Comparison of ENCODE assay signal across 22 cellular contexts in genomic region chr4:1959104-1959384, GRCh38.
"Had no signal": no experiment of that assay in that cellular context is flagged by ENCODE, and none has a peak within 500 bp of the region (broad histone marks: within the 10 kb centered on the region; RNA-seq: fewer than 3 reads in every experiment).

No MANE protein-coding gene starts in this region.

- H3K4me1 ChIP-seq: prostate gland had no signal

- H3K9me3 Mint-ChIP-seq: activated T-cell treated with anti-CD3 and anti-CD28 coated beads, Interleukin-2, amount 50 U/mL, for 72 hours; natural killer cell had no signal

- DNase-seq: activated CD4-positive, alpha-beta T cell treated with anti-CD3 and anti-CD28 coated beads for 4 hours; activated CD8-positive, alpha-beta memory T cell treated with anti-CD3 and anti-CD28 coated beads, Interleukin-2, amount 50 U/mL, for 48 hours; activated gamma-delta T cell; activated T-cell treated with anti-CD3 and anti-CD28 coated beads, Interleukin-2, amount 50 U/mL, for 72 hours; anterior cingulate cortex; mesendoderm; natural killer cell; right lobe of liver; SK-N-SH; stimulated activated CD4-positive, alpha-beta T cell treated with anti-CD3 and anti-CD28 coated beads, Interleukin-4, amount 100 ng/mL, for 4 hours; stimulated activated CD8-positive, alpha-beta memory T cell treated with anti-CD3 and anti-CD28 coated beads, Interleukin-4, amount 100 ng/mL, for 48 hours; stimulated activated naive CD4-positive, alpha-beta T cell treated with Interleukin-2 at 50 U/mL for 16 hours; T-helper 1 cell; T1000; trophoblast cell; WERI-Rb-1 had no signal

- H3K27me3 ChIP-seq: dorsolateral prefrontal cortex, esophagus muscularis mucosa, hepatocyte, right lobe of liver had no signal

- H3K9ac ChIP-seq: SK-N-SH had no signal

- ATAC-seq: activated T-cell treated with anti-CD3 and anti-CD28 coated beads, Interleukin-2, amount 50 U/mL, for 72 hours; natural killer cell; right lobe of liver had no signal

- H3K27me3 Mint-ChIP-seq: activated naive CD8-positive, alpha-beta T cell had no signal

- H3K9me3 ChIP-seq: esophagus muscularis mucosa, prostate gland, right lobe of liver, SK-N-SH had no signal

- H3K4me2 ChIP-seq: hepatocyte, SK-N-SH, smooth muscle cell had no signal

- H3K4me3 Mint-ChIP-seq: activated naive CD8-positive, alpha-beta T cell; activated T-cell treated with anti-CD3 and anti-CD28 coated beads, Interleukin-2, amount 50 U/mL, for 72 hours; natural killer cell had no signal

- H2AFZ ChIP-seq: hepatocyte had no signal

- H3K4me3 ChIP-seq: dorsolateral prefrontal cortex, esophagus muscularis mucosa, hepatocyte, prostate gland, right lobe of liver, smooth muscle cell had no signal

- H3K4me1 Mint-ChIP-seq: natural killer cell had no signal

- H3K27ac ChIP-seq: esophagus muscularis mucosa, hepatocyte, prostate gland, right lobe of liver, WERI-Rb-1 had no signal

- H3K36me3 Mint-ChIP-seq: natural killer cell had no signal

- H3K79me2 ChIP-seq: hepatocyte had no signal

- H3K27ac Mint-ChIP-seq: activated naive CD8-positive, alpha-beta T cell; activated T-cell treated with anti-CD3 and anti-CD28 coated beads, Interleukin-2, amount 50 U/mL, for 72 hours; natural killer cell had no signal
